Comparison of ENCODE assay signal across 15 cellular contexts in genomic region chr14:56592746-56593544, GRCh38. TPM values are rescaled to one million over a fixed set of nuclear protein-coding genes. Genes with fewer than 3 reads are reported as not detected.
DNase-seq lines count a peak whose midpoint lies in the region; ATAC-seq, FAIRE-seq and TF ChIP-seq lines count a peak whose summit lies in the region.
"Had no signal": no experiment of that assay in that cellular context is flagged by ENCODE, and none has a peak within 500 bp of the region (broad histone marks: within the 10 kb centered on the region; RNA-seq: fewer than 3 reads in every experiment).

No MANE protein-coding gene starts in this region.

- no peaks in the 10 kb centered on the region for H3K9me3 ChIP-seq in mucosa of descending colon
- H3K9me3 ChIP-seq: Peyer's patch had no signal

- H3K4me1 ChIP-seq in mucosa of descending colon (ENCODE audit: low read depth): peaks cover 5% of the 10 kb centered on the region
- H3K4me1 ChIP-seq: Peyer's patch had no signal

- TF ChIP-seq CTCF in epithelial cell of proximal tubule (conservative IDR thresholded peaks at IDR 0.05; ENCODE audit: low read depth, low read length) (no peak), mucosa of descending colon (IDR thresholded peaks at IDR 0.05) (no peak), dorsolateral prefrontal cortex (IDR thresholded peaks at IDR 0.05 in 54 of 56, conservative IDR thresholded peaks at IDR 0.05 in 2 of 56; ENCODE audit: low read depth in 1 of 56, partially characterized antibody in 56 of 56) (no peak)

- H3K36me3 ChIP-seq in mucosa of descending colon (ENCODE audit: low read depth): no peaks in the 10 kb centered on the region

- no peaks in the 10 kb centered on the region for H3K27me3 ChIP-seq in dorsolateral prefrontal cortex
- H3K27me3 ChIP-seq: Peyer's patch had no signal

- no peak for DNase-seq in HTR-8/SVneo (ENCODE audit: insufficient read length, low spot score)
- DNase-seq in epithelial cell of proximal tubule (ENCODE audit: low read depth): peak; percentile 68
- no peak for DNase-seq in mucosa of descending colon
- DNase-seq in dorsolateral prefrontal cortex: no peak
- DNase-seq in HT-29 (ENCODE audit: low spot score): no peak
- DNase-seq: AML-193; CD4-positive, CD25-positive, alpha-beta regulatory T cell; HCEC 1CT; NCI-H1417 treated with DMSO at 0.1 percent for 48 hours; NCI-H2029 treated with DMSO at 0.1 percent for 48 hours; NCI-H524 treated with DMSO at 0.1 percent for 48 hours; Peyer's patch had no signal

- FAIRE-seq in A204.1 (lab: Jason Lieb, UNC): peak; percentile 16
- FAIRE-seq in HTR-8/SVneo (lab: Jason Lieb, UNC): peak; percentile 97

- intact Hi-C loops in mucosa of descending colon (cut with DNase I, micrococcal nuclease): no loop called here
- intact Hi-C loops in dorsolateral prefrontal cortex (cut with DNase I): no loop called here

- no peak overlapping the region for H3K27ac ChIP-seq in dorsolateral prefrontal cortex
- H3K27ac ChIP-seq: Peyer's patch had no signal

- ATAC-seq in mucosa of descending colon (peak; percentile 20), GM21390 (IDR thresholded peaks at IDR 0.05; ENCODE audit: unreplicated experiment) (no peak)
- ATAC-seq: SK-N-SH treated with all-trans-retinoic acid at 6 μM for 48 hours had no signal

- H3K4me3 ChIP-seq in epithelial cell of proximal tubule (ENCODE audit: low read depth, low read length) (no peak overlapping the region), mucosa of descending colon (no peak overlapping the region), dorsolateral prefrontal cortex (no peak overlapping the region)
- H3K4me3 ChIP-seq: Peyer's patch had no signal

RNA-seq across cellular contexts. Expression of gene TMEM260, which starts 13.3 kb away (rescaled TPM):
- 6.0 and 15.9 TPM in 2 replicates for total RNA-seq in epithelial cell of proximal tubule
- 10 to 100 TPM; 18.6 to 25.3 (median 20.7) TPM for total RNA-seq in mucosa of descending colon
- 10 to 100 TPM; 20.8 to 56.5 (median 39.2) TPM for total RNA-seq in dorsolateral prefrontal cortex
- 12.2 and 19.0 TPM in 2 replicates for total RNA-seq in HT-29 (2014; rRNA removed; shearing (Covaris generic))
